In genomic region chr1:15153842-15154479, GRCh38 we compare ENCODE assay signal across 2 cellular contexts.
A peak's percentile ranks its signal among the peaks of the same experiment; 100 is the strongest.
TF ChIP-seq lines count a peak whose summit lies in the region.

No MANE protein-coding gene starts in this region.

TF ChIP-seq in SK-N-SH treated with all-trans-retinoic acid at 6 μM for 48 hours, 23 proteins besides CTCF, POLR2A, EP300 and RAD21:
- TF ChIP-seq TSHZ2 (CRISPR knock-in tag; IDR thresholded peaks at IDR 0.05): no peak; the same call in 1 of the 2 replicates
- TF ChIP-seq CSRNP3 (CRISPR knock-in tag; IDR thresholded peaks at IDR 0.05): no peak
- no peak for TF ChIP-seq ZC3H10 (CRISPR knock-in tag; IDR thresholded peaks at IDR 0.05)
- TF ChIP-seq ISL1 (CRISPR knock-in tag; IDR thresholded peaks at IDR 0.05): no peak
- no peak for TF ChIP-seq ZFP3 (CRISPR knock-in tag; IDR thresholded peaks at IDR 0.05)
- TF ChIP-seq CREB5 (CRISPR knock-in tag; IDR thresholded peaks at IDR 0.05; ENCODE audit: low read depth): no peak
- no peak for TF ChIP-seq ZNF70 (CRISPR knock-in tag; IDR thresholded peaks at IDR 0.05)

TF ChIP-seq in HepG2, 621 proteins besides CTCF, POLR2A, EP300 and RAD21 (continues in another document):
- TF ChIP-seq SNAPC4 (CRISPR knock-in tag; IDR thresholded peaks at IDR 0.05): no peak
- no peak for TF ChIP-seq TGIF2 (CRISPR knock-in tag; IDR thresholded peaks at IDR 0.05)
- peak; percentile 19; the same call in 1 of the 2 replicates for TF ChIP-seq KMT2A (CRISPR knock-in tag; IDR thresholded peaks at IDR 0.05)
- 0 out of 2 replicates have a peak, but pooled peaks have one; percentile 20 for TF ChIP-seq CERS6 (CRISPR knock-in tag; IDR thresholded peaks at IDR 0.05)
- no peak for TF ChIP-seq ZNF816 (CRISPR knock-in tag; IDR thresholded peaks at IDR 0.05; ENCODE audit: borderline replicate concordance)
- 0 out of 2 replicates have a peak, but pooled peaks have one; percentile 42 for TF ChIP-seq CREB3 (CRISPR knock-in tag; IDR thresholded peaks at IDR 0.05)
- TF ChIP-seq SALL2 (CRISPR knock-in tag; IDR thresholded peaks at IDR 0.05): peak; percentile 30; the same call in 1 of the 2 replicates
- TF ChIP-seq JDP2 (CRISPR knock-in tag; IDR thresholded peaks at IDR 0.05; ENCODE audit: borderline replicate concordance): no peak
- peak; percentile 50 for TF ChIP-seq MED1 (CRISPR knock-in tag; IDR thresholded peaks at IDR 0.05)
- no peak for TF ChIP-seq PCBP2 (optimal IDR thresholded peaks at IDR 0.05; ENCODE audit: low read depth, low read length, poor library complexity, severe bottlenecking)
- TF ChIP-seq PATZ1 (CRISPR knock-in tag; IDR thresholded peaks at IDR 0.05): 0 out of 2 replicates have a peak, but pooled peaks have one; percentile 1
- no peak for TF ChIP-seq RFX5 (IDR thresholded peaks at IDR 0.05; ENCODE audit: low read depth, low read length)
- TF ChIP-seq ZNF142 (CRISPR knock-in tag; IDR thresholded peaks at IDR 0.05): peak; percentile 83; the same call in 1 of the 2 replicates
- no peak for TF ChIP-seq ATM (IDR thresholded peaks at IDR 0.05; ENCODE audit: borderline replicate concordance)
- TF ChIP-seq ZNF12 (CRISPR knock-in tag; IDR thresholded peaks at IDR 0.05): no peak
- TF ChIP-seq PAXIP1 (CRISPR knock-in tag; conservative IDR thresholded peaks at IDR 0.05): no peak
- no peak for TF ChIP-seq ZBTB26 (CRISPR knock-in tag; IDR thresholded peaks at IDR 0.05; ENCODE audit: borderline replicate concordance)
- peak; percentile 22; the same call in 1 of the 2 replicates for TF ChIP-seq ZNF503 (CRISPR knock-in tag; IDR thresholded peaks at IDR 0.05)
- no peak for TF ChIP-seq GLI4 (CRISPR knock-in tag; IDR thresholded peaks at IDR 0.05; ENCODE audit: borderline replicate concordance)
- TF ChIP-seq ZNF577 (CRISPR knock-in tag; IDR thresholded peaks at IDR 0.05; ENCODE audit: borderline replicate concordance, low read depth): no peak
- peak; percentile 8; the same call in 1 of the 2 replicates for TF ChIP-seq HOXA3 (CRISPR knock-in tag; IDR thresholded peaks at IDR 0.05)
- no peak for TF ChIP-seq ZNF253 (CRISPR knock-in tag; IDR thresholded peaks at IDR 0.05; ENCODE audit: borderline replicate concordance)
- no peak for TF ChIP-seq MAFG (CRISPR knock-in tag; IDR thresholded peaks at IDR 0.05)
- TF ChIP-seq ZNF329 (CRISPR knock-in tag; IDR thresholded peaks at IDR 0.05; ENCODE audit: low read depth): no peak
- TF ChIP-seq RBAK (CRISPR knock-in tag; IDR thresholded peaks at IDR 0.05): no peak
- TF ChIP-seq ZNF781 (CRISPR knock-in tag; IDR thresholded peaks at IDR 0.05; ENCODE audit: borderline replicate concordance, not compliant biosample characterization): peak; percentile 35
- no peak for TF ChIP-seq ZNF782 (CRISPR knock-in tag; IDR thresholded peaks at IDR 0.05; ENCODE audit: borderline replicate concordance)
- no peak for TF ChIP-seq NAIF1 (CRISPR knock-in tag; IDR thresholded peaks at IDR 0.05; ENCODE audit: borderline replicate concordance)
- no peak for TF ChIP-seq PRMT3 (CRISPR knock-in tag; IDR thresholded peaks at IDR 0.05; ENCODE audit: borderline replicate concordance, low read depth)
- no peak; the same call in 1 of the 2 replicates for TF ChIP-seq NR2C2 (CRISPR knock-in tag; IDR thresholded peaks at IDR 0.05; ENCODE audit: borderline replicate concordance)
- TF ChIP-seq ZNF629 (CRISPR knock-in tag; conservative IDR thresholded peaks at IDR 0.05): peak; percentile 23; the same call in 1 of the 2 replicates
- TF ChIP-seq MIXL1 (CRISPR knock-in tag; IDR thresholded peaks at IDR 0.05): no peak
- peak; percentile 62 for TF ChIP-seq STAG1 (CRISPR knock-in tag; IDR thresholded peaks at IDR 0.05)
- TF ChIP-seq TBX3 (IDR thresholded peaks at IDR 0.05; ENCODE audit: borderline replicate concordance): no peak
